ENCODE assay signal across 19 cellular contexts in genomic region chr22:20191803-20192202, GRCh38. TPM values are rescaled to one million over a fixed set of nuclear protein-coding genes. Genes with fewer than 3 reads are reported as not detected.
A peak's percentile ranks its signal among the peaks of the same experiment; 100 is the strongest.
DNase-seq lines count a peak whose midpoint lies in the region; TF ChIP-seq lines count a peak whose summit lies in the region.
"Had no signal": no experiment of that assay in that cellular context is flagged by ENCODE, and none has a peak within 500 bp of the region (broad histone marks: within the 10 kb centered on the region; RNA-seq: fewer than 3 reads in every experiment).

No MANE protein-coding gene starts in this region.

- H2BK120ac ChIP-seq in mesenchymal stem cell (ENCODE audit: low read depth, low read length): no peak overlapping the region

- no peak overlapping the region for H2BK15ac ChIP-seq in mesenchymal stem cell (ENCODE audit: low read depth, poor library complexity, severe bottlenecking)

- H3K4me2 ChIP-seq in mesenchymal stem cell (ENCODE audit: low read length, poor library complexity, severe bottlenecking): no peak overlapping the region
- H3K4me2 ChIP-seq: A549 had no signal

- 86% methylated on average over 7 of the region's 8 CpGs for WGBS in mesenchymal stem cell

- no peak overlapping the region for H2AK5ac ChIP-seq in mesenchymal stem cell (ENCODE audit: low read length, severe bottlenecking)

- no peak overlapping the region for H3K23ac ChIP-seq in mesenchymal stem cell (ENCODE audit: low read length in 2 of 2)

- H3K4me3 ChIP-seq in mesenchymal stem cell (ENCODE audit: insufficient read depth in 1 of 2, low read depth in 1 of 2, low read length in 2 of 2): no peak overlapping the region
- H3K4me3 ChIP-seq: A549 had no signal

- peaks cover 2% of the 10 kb centered on the region for H3K4me1 ChIP-seq in mesenchymal stem cell (ENCODE audit: control insufficient read depth, insufficient read depth, low read depth, low read length)
- H3K4me1 ChIP-seq: A549, BE2C, Caco-2 had no signal

- peak overlapping the region; percentile 23 for H4K8ac ChIP-seq in mesenchymal stem cell (ENCODE audit: low read length)

- H3K79me1 ChIP-seq in mesenchymal stem cell (replicated peaks; ENCODE audit: low read length, poor library complexity, severe bottlenecking): no peaks in the 10 kb centered on the region

- H2BK5ac ChIP-seq in mesenchymal stem cell (ENCODE audit: low read depth, low read length, poor library complexity, severe bottlenecking): no peak overlapping the region

- peaks cover 4 to 39% of the 10 kb centered on the region in 2 experiments for H3K27me3 ChIP-seq in mesenchymal stem cell (ENCODE audit: control insufficient read depth in 1 of 2, insufficient read depth in 1 of 2, low read length in 2 of 2)
- H3K27me3 ChIP-seq: BE2C had no signal

- no peaks in the 10 kb centered on the region for H3K36me3 ChIP-seq in mesenchymal stem cell (ENCODE audit: control insufficient read depth in 1 of 2, insufficient read depth in 2 of 2, low read depth in 1 of 2, low read length in 2 of 2)
- H3K36me3 ChIP-seq: BE2C had no signal

- no peak overlapping the region for H2AFZ ChIP-seq in mesenchymal stem cell (ENCODE audit: low read depth, low read length)

- H4K91ac ChIP-seq in mesenchymal stem cell (ENCODE audit: low read length): no peak overlapping the region

- H3K9ac ChIP-seq in mesenchymal stem cell (ENCODE audit: low read length): no peak overlapping the region

- H3K27ac ChIP-seq in C4-2B (peak overlapping the region; percentile 13; the same call in 1 of the 2 replicates), VCaP (peak overlapping the region; percentile 57), mesenchymal stem cell (ENCODE audit: low read length, poor library complexity, severe bottlenecking) (no peak overlapping the region)
- H3K27ac ChIP-seq: A549 had no signal

- no peak overlapping the region for H2BK12ac ChIP-seq in mesenchymal stem cell (ENCODE audit: low read length in 2 of 2)

- DNase-seq in mesenchymal stem cell (no peak), ureter (ENCODE audit: low spot score) (no peak), T-helper 1 cell (no peak)
- DNase-seq in activated T-cell treated with anti-CD3 and anti-CD28 coated beads, Interleukin-2, amount 50 U/mL, for 1 hour: no peak
- DNase-seq: 8988T; ACHN; AML-193; BE2C; Caco-2; CD4-positive, CD25-positive, alpha-beta regulatory T cell; CD8-positive, alpha-beta T cell; DMS153; DND-41; GOT3; H7; HCEC 1CT had no signal

- TF ChIP-seq CTCF in C4-2B (conservative IDR thresholded peaks at IDR 0.05) (no peak), VCaP (conservative IDR thresholded peaks at IDR 0.05) (no peak)

- no peaks in the 10 kb centered on the region for H3K9me3 ChIP-seq in mesenchymal stem cell (ENCODE audit: control insufficient read depth, low read length)
- H3K9me3 ChIP-seq: A549, BE2C, Caco-2 had no signal

- no peak overlapping the region for H3K4ac ChIP-seq in mesenchymal stem cell (ENCODE audit: low read depth in 1 of 2, low read length in 2 of 2)

- peak overlapping the region in 1 of 2 experiments; percentile 53 for H3K14ac ChIP-seq in mesenchymal stem cell (ENCODE audit: low read length in 2 of 2)

- no peak overlapping the region for H3K18ac ChIP-seq in mesenchymal stem cell (ENCODE audit: low read depth in 1 of 2, low read length in 2 of 2)

RNA-seq across cellular contexts. Expression of gene CCDC188, which starts 40.9 kb away (rescaled TPM):
- not detected for polyA plus RNA-seq in mesenchymal stem cell (2013, experiment 1 of 2)
- polyA plus RNA-seq in mesenchymal stem cell (2013, experiment 2 of 2): not detected
- total RNA-seq in ureter: 2.6 TPM
- total RNA-seq: Caco-2; CD8-positive, alpha-beta T cell; H7 had no signal
- polyA plus RNA-seq: A549; CD4-positive, CD25-positive, alpha-beta regulatory T cell had no signal
